In the genomic region with DNA sequence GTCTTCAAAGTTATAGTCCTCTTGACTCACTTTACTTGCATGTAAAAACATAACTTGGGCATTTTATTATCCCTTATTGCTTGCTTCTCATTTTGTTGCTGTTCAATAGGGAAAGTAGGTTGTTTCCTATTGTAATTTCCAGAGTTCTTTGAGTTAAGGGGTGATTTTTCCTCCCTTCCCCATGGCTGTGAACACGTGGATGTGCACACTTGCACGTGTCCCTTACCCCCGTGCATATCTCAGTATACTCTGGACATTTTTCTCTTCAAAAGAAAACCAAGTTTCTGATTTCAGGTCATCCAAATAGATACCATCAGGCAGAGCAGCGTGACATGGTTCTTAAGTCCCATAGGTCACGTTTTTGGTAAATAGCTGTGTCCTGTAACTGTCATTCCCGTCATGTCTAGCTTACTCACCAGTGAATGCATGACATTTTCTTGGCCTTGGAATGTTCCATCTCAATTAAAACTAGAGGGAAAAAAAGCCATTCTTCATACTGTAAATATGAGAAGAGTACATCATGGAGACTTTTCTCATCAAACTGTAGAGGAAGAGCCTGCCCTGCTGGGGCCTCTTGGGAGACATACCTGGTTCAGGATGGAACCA, we compare ENCODE assay signal across 24 cellular contexts.
"Had no signal": no experiment of that assay in that cellular context is flagged by ENCODE, and none has a peak within 500 bp of the region (broad histone marks: within the 10 kb centered on the region; RNA-seq: fewer than 3 reads in every experiment).

No MANE protein-coding gene starts in this region.

- H3K9me3 ChIP-seq: colonic mucosa, gastroesophageal sphincter, heart left ventricle, left lung, lower lobe of right lung, mucosa of descending colon had no signal

- H2AFZ ChIP-seq: hepatocyte had no signal

- H3K27ac ChIP-seq: colonic mucosa, epithelial cell of prostate, foreskin keratinocyte, gastroesophageal sphincter, heart left ventricle, hepatocyte, left lung, lower lobe of right lung had no signal

- H3K4me1 ChIP-seq: colonic mucosa, foreskin keratinocyte, left lung, lower lobe of right lung had no signal

- DNase-seq: colonic mucosa; cortex of kidney; effector CD8-positive, alpha-beta T cell; effector memory CD8-positive, alpha-beta T cell; endodermal cell; foreskin keratinocyte; heart left ventricle; hypothalamus; immature natural killer cell; left cardiac atrium; left lung; left ventricle myocardium superior; lower lobe of right lung; mesenchymal stem cell; mucosa of descending colon had no signal

- H3K9me3 Mint-ChIP-seq: effector memory CD8-positive, alpha-beta T cell; immature natural killer cell had no signal

- H3K4me3 ChIP-seq: colonic mucosa, gastroesophageal sphincter, heart left ventricle, hepatocyte, left lung, lower lobe of right lung, mucosa of descending colon had no signal

- H3K4me2 ChIP-seq: hepatocyte had no signal

- H3K36me3 ChIP-seq: colonic mucosa, gastroesophageal sphincter, heart left ventricle, left lung, lower lobe of right lung had no signal

- H3K27me3 Mint-ChIP-seq: dendritic cell treated with granulocyte-macrophage colony-stimulating factor and Interleukin-4, amounts not matched to agents 40 ng/mL and 50 ng/mL, for 4 days had no signal

- H3K4me3 Mint-ChIP-seq: dendritic cell treated with granulocyte-macrophage colony-stimulating factor and Interleukin-4, amounts not matched to agents 40 ng/mL and 50 ng/mL, for 4 days; effector memory CD8-positive, alpha-beta T cell; endodermal cell; immature natural killer cell; mesothelial cell of epicardium had no signal

- H3K27me3 ChIP-seq: colonic mucosa, foreskin keratinocyte, heart left ventricle, hepatocyte, left lung had no signal

- FAIRE-seq: endometrium, frontal cortex, islet of Langerhans had no signal

- H3K4me1 Mint-ChIP-seq: endodermal cell, immature natural killer cell had no signal

- H3K79me2 ChIP-seq: hepatocyte had no signal

- H3K27ac Mint-ChIP-seq: dendritic cell treated with granulocyte-macrophage colony-stimulating factor and Interleukin-4, amounts not matched to agents 40 ng/mL and 50 ng/mL, for 4 days; effector memory CD8-positive, alpha-beta T cell; endodermal cell; immature natural killer cell; mesothelial cell of epicardium had no signal

- H3K36me3 Mint-ChIP-seq: immature natural killer cell, mesothelial cell of epicardium had no signal

- ATAC-seq: effector memory CD8-positive, alpha-beta T cell; esophagus mucosa; foreskin keratinocyte; gastroesophageal sphincter; heart left ventricle; left cardiac atrium; left ventricle myocardium superior; lower lobe of right lung; mucosa of descending colon had no signal
